ENCODE assay signal across 16 cellular contexts in genomic region chr10:127736915-127737562, GRCh38. TPM values are rescaled to one million over a fixed set of nuclear protein-coding genes. Genes with fewer than 3 reads are reported as not detected.
DNase-seq lines count a peak whose midpoint lies in the region; ATAC-seq, FAIRE-seq and TF ChIP-seq lines count a peak whose summit lies in the region.
"Had no signal": no experiment of that assay in that cellular context is flagged by ENCODE, and none has a peak within 500 bp of the region (broad histone marks: within the 10 kb centered on the region; RNA-seq: fewer than 3 reads in every experiment).

TSS of gene FOXI2 (plus strand) at chr10:127737185. CDS start at chr10:127737274, 89 bp downstream.

- ATAC-seq in A549 (peak in 1 of 2 experiments; percentile 51; a peak in 3 of 6 replicates), GM18517 (IDR thresholded peaks at IDR 0.05; ENCODE audit: unreplicated experiment) (no peak)

- peak within 1 kb of the TSS; percentile 7 for H2BK5ac ChIP-seq in neuronal stem cell (ENCODE audit: low read length)

- DNase-seq in A549 (ENCODE audit: low read depth in 1 of 2, low spot score in 1 of 2) (no peak), neuronal stem cell (ENCODE audit: low spot score) (peak; percentile 59), foreskin melanocyte (no peak), activated gamma-delta T cell (lab: John Stamatoyannopoulos, UW) (no peak), cerebellar cortex (ENCODE audit: low spot score) (no peak)
- DNase-seq: activated CD4-positive, alpha-beta T cell treated with anti-CD3 and anti-CD28 coated beads for 1 hour; activated naive CD8-positive, alpha-beta T cell treated with anti-CD3 and anti-CD28 coated beads, Interleukin-2, amount 10 ng/mL, durations not matched to agents 7 days and 5 days; central memory CD4-positive, alpha-beta T cell; MV-4-11; NCI-H748 treated with DMSO at 0.1 percent for 48 hours; stimulated activated CD4-positive, alpha-beta T cell treated with anti-CD3 and anti-CD28 coated beads, Interleukin-2, amount 100 ng/mL, for 48 hours had no signal

- H3K9me3 ChIP-seq in A549 (no peaks in the 10 kb centered on the region), neuronal stem cell (replicated peaks in 1 of 2; ENCODE audit: control insufficient read depth in 2 of 2, insufficient read depth in 1 of 2, low read depth in 1 of 2, low read length in 2 of 2) (no peaks in the 10 kb centered on the region)

- H2AFZ ChIP-seq in neuronal stem cell (ENCODE audit: low read length), result peak within 1 kb of the TSS; percentile 7

- H3K4me1 ChIP-seq in A549 (no peaks in the 10 kb centered on the region), neuronal stem cell (ENCODE audit: control insufficient read depth in 2 of 2, insufficient read depth in 1 of 2, low read depth in 1 of 2, low read length in 2 of 2) (peaks cover 0 to 9% of the 10 kb centered on the region in 2 donors)

- H3K27me3 ChIP-seq in neuronal stem cell (ENCODE audit: control insufficient read depth in 3 of 3, insufficient read depth in 3 of 3, low read depth in 1 of 3, low read length in 3 of 3), result peaks cover 42 to 79% (median 77%) of the 10 kb centered on the region in 3 experiments

- CTCF ChIA-PET in A549 (lab: Yijun Ruan, JAX), result interaction anchor here (1.3 kb wide), 1 partner anchor 21 kb away, joined by 5 read pairs; no protein-coding TSS in a partner anchor

- H3K27ac ChIP-seq in A549 (no peak within 1 kb of the TSS), neuronal stem cell (replicated peaks; ENCODE audit: low read length) (no peak within 1 kb of the TSS)

- no peak within 1 kb of the TSS for H2BK120ac ChIP-seq in neuronal stem cell (ENCODE audit: low read depth, low read length)

- H3K36me3 ChIP-seq in neuronal stem cell (replicated peaks in 1 of 2; ENCODE audit: control insufficient read depth in 2 of 2, insufficient read depth in 2 of 2, low read length in 2 of 2), result no peaks in the 10 kb centered on the region

- 15% methylated on average over 13 of the region's 66 CpGs for WGBS in A549 (ENCODE audit: missing lambda C conversion rate)
- WGBS in neuronal stem cell (ENCODE audit: extremely low coverage in 2 of 2, insufficient read length in 2 of 2, insufficient replicate concordance in 1 of 2), 2 donors, result no CpG with 5 or more reads among the region's 66 CpGs

- peak within 1 kb of the TSS; percentile 36 for H3K23ac ChIP-seq in neuronal stem cell (ENCODE audit: low read depth, low read length, poor library complexity)

- peak within 1 kb of the TSS; percentile 31 for H2BK12ac ChIP-seq in neuronal stem cell (ENCODE audit: low read length)

- TF ChIP-seq CTCF in A549 (IDR thresholded peaks at IDR 0.05) (no peak), brain (conservative IDR thresholded peaks at IDR 0.05) (no peak)

- H4K91ac ChIP-seq in neuronal stem cell (ENCODE audit: low read depth, low read length, poor library complexity), result no peak within 1 kb of the TSS

- peak within 1 kb of the TSS; percentile 18 for H2BK15ac ChIP-seq in neuronal stem cell (ENCODE audit: low read length)

- no peak within 1 kb of the TSS for H3K14ac ChIP-seq in neuronal stem cell (ENCODE audit: low read length)

- peak within 1 kb of the TSS; percentile 77 for H3K18ac ChIP-seq in neuronal stem cell (ENCODE audit: low read length)

- H3K27ac Mint-ChIP-seq in brain, result no peak within 1 kb of the TSS
- H3K27ac Mint-ChIP-seq: activated naive CD8-positive, alpha-beta T cell treated with anti-CD3 and anti-CD28 coated beads, Interleukin-2, amount 10 ng/mL, durations not matched to agents 7 days and 5 days had no signal

- peak within 1 kb of the TSS; percentile 67 for H3K9ac ChIP-seq in neuronal stem cell (ENCODE audit: low read depth, low read length, poor library complexity)

- H3K27me3 Mint-ChIP-seq in brain, result peaks cover 92% of the 10 kb centered on the region

- no peaks in the 10 kb centered on the region for H3K36me3 Mint-ChIP-seq in brain

- H3K4ac ChIP-seq in neuronal stem cell (ENCODE audit: low read length), result no peak within 1 kb of the TSS

- FAIRE-seq in A549 (lab: Jason Lieb, UNC), result no peak
- FAIRE-seq: GM18507, GM19239 had no signal

- H3K79me1 ChIP-seq in neuronal stem cell (ENCODE audit: low read depth, low read length), result no peaks in the 10 kb centered on the region

- POLR2A ChIA-PET in A549 (lab: Yijun Ruan, JAX), result no interaction called here

- peaks cover 0 to 16% (median 7%) of the 10 kb centered on the region in 5 experiments for H3K9me3 Mint-ChIP-seq in brain
- H3K9me3 Mint-ChIP-seq: activated naive CD8-positive, alpha-beta T cell treated with anti-CD3 and anti-CD28 coated beads, Interleukin-2, amount 10 ng/mL, durations not matched to agents 7 days and 5 days had no signal

- TF ChIP-seq RAD21 in A549 (conservative IDR thresholded peaks at IDR 0.05 in 1 of 2, IDR thresholded peaks at IDR 0.05 in 1 of 2), result no peak

- peak within 1 kb of the TSS; percentile 95 for H2AK5ac ChIP-seq in neuronal stem cell (ENCODE audit: low read depth, low read length)

- H4K8ac ChIP-seq in neuronal stem cell (ENCODE audit: low read depth, low read length), result no peak within 1 kb of the TSS

- TF ChIP-seq POLR2A in A549 (IDR thresholded peaks at IDR 0.05; ENCODE audit: low read length), result no peak

- TF ChIP-seq EP300 in A549 (IDR thresholded peaks at IDR 0.05), result no peak

- H3K4me3 Mint-ChIP-seq in brain, result peak within 1 kb of the TSS in 4 of 5 experiments; percentile 10 to 72 (median 55)
- H3K4me3 Mint-ChIP-seq: activated naive CD8-positive, alpha-beta T cell treated with anti-CD3 and anti-CD28 coated beads, Interleukin-2, amount 10 ng/mL, durations not matched to agents 7 days and 5 days had no signal

- H3K4me2 ChIP-seq in A549 (peak within 1 kb of the TSS; percentile 47; the same call in 2 of the 3 replicates), neuronal stem cell (ENCODE audit: insufficient read depth, low read length, poor library complexity, severe bottlenecking) (peak within 1 kb of the TSS; percentile 79)

- H3K4me3 ChIP-seq in A549, result no peak within 1 kb of the TSS
- H3K4me3 ChIP-seq in iPS-11a (ENCODE audit: low read depth, low read length), result peak within 1 kb of the TSS; percentile 38
- peak within 1 kb of the TSS in 1 of 2 donors; percentile 63 for H3K4me3 ChIP-seq in neuronal stem cell (ENCODE audit: low read length in 2 of 2)

- H3K4me1 Mint-ChIP-seq in brain, result no peaks in the 10 kb centered on the region
- H3K4me1 Mint-ChIP-seq: activated naive CD8-positive, alpha-beta T cell treated with anti-CD3 and anti-CD28 coated beads, Interleukin-2, amount 10 ng/mL, durations not matched to agents 7 days and 5 days had no signal

TF ChIP-seq in A549, 52 proteins besides CTCF, POLR2A, EP300 and RAD21:
- TF ChIP-seq, protein P1, sequence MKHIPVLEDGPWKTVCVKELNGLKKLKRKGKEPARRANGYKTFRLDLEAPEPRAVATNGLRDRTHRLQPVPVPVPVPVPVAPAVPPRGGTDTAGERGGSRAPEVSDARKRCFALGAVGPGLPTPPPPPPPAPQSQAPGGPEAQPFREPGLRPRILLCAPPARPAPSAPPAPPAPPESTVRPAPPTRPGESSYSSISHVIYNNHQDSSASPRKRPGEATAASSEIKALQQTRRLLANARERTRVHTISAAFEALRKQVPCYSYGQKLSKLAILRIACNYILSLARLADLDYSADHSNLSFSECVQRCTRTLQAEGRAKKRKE (CRISPR knock-in tag; IDR thresholded peaks at IDR 0.05; ENCODE audit: low read depth), result no peak
- TF ChIP-seq NR3C1 (IDR thresholded peaks at IDR 0.05) (no peak), NFE2L2 (conservative IDR thresholded peaks at IDR 0.05; ENCODE audit: low read length) (no peak)
TF ChIP-seq in A549: peak in this region for 0.

RNA-seq across cellular contexts. Expression of gene FOXI2, which starts in this region (rescaled TPM):
- polyA plus RNA-seq in A549 (2011; rRNA removed) (not detected in 2 replicates), A549 (2017; fragmentation: RNase III; extraction: RNeasy Plus Mini Kit Qiagen cat#74134 plus additional on column Dnase treatment) (not detected in 3 replicates), brain (ENCODE audit: insufficient read depth, low read depth, low replicate concordance) (not detected)
- polyA plus RNA-seq in A549 (2012; cell fraction: cytosol; rRNA removed), result not detected in 2 replicates
- not detected in 2 replicates for polyA plus RNA-seq in A549 (2012; cell fraction: nucleus; rRNA removed)
- not detected in 2 replicates for polyA minus RNA-seq in A549 (2011; rRNA and poly(A)+ RNA removed)
- polyA plus RNA-seq in neuronal stem cell (2013, experiment 1 of 2), result not detected
- polyA plus RNA-seq in neuronal stem cell (2013, experiment 2 of 2), result not detected
